In the genomic region with DNA sequence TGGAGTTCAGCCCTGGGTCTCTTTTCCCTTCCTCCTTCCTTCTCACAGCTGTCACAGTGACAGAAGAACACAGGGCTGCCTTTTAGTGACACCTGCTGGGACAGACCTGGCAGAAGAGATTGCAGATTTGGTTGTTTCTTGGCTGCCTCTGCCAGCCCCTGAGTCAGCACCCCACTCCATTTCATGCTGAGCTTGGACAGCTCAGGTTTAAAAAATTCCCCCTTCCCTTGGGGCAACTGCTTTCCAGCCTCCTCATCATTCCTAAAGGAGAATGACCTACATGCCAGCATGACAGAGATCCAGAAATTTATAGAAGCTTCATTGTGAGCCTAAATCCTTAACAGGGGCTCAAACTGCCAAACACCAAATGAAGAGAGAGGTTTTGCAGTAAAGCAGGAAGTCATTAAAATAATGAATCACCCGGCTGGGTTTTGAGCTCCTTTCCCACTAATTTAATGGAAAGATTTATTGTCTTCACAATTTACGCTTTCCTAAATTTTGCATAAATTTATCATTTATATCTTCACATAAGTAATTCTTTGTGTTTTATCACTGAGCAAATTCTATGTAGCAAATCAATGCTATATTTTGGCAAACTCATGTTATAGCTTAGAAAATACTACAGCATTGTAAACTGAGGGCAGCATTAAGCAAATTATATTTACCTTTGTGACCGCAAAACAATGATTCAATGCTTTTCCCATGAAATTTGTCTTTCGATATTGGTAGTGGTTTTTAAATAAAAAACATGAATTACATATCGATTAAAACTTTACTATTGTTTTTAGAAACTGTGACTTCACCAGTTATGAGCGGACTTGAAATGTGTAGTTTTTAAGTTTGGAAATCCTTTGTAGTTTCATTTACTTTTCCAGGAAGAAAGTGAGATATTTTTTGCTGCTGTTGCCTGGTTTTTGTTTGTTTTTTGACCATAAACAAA, we compare ENCODE assay signal across 8 cellular contexts.
DNase-seq lines count a peak whose midpoint lies in the region; ATAC-seq and TF ChIP-seq lines count a peak whose summit lies in the region.

No MANE protein-coding gene starts in this region.

- ATAC-seq in GM19463 (IDR thresholded peaks at IDR 0.05; ENCODE audit: unreplicated experiment) (no peak), GM21723 (IDR thresholded peaks at IDR 0.05; ENCODE audit: unreplicated experiment) (no peak), GM19455 (IDR thresholded peaks at IDR 0.05; ENCODE audit: unreplicated experiment) (no peak)

- TF ChIP-seq CTCF in adrenal gland (IDR thresholded peaks at IDR 0.05), result no peak
- no peak for TF ChIP-seq CTCF in suprapubic skin (IDR thresholded peaks at IDR 0.05)

- TF ChIP-seq POLR2A in adrenal gland (IDR thresholded peaks at IDR 0.05), result no peak
- TF ChIP-seq POLR2A in suprapubic skin (IDR thresholded peaks at IDR 0.05), result no peak

- DNase-seq in DMS 273 (lab: John Stamatoyannopoulos, UW; ENCODE audit: unreplicated experiment) (peak; percentile 80), NCI-H1105 (lab: John Stamatoyannopoulos, UW) (peak; percentile 32), adrenal gland (peak; percentile 19 to 67 (median 43)), iPS-NIHi7 (ENCODE audit: extremely low spot score) (peak; percentile 78), suprapubic skin (ENCODE audit: low spot score in 2 of 2) (no peak)

- H3K27ac ChIP-seq in adrenal gland, result no peak overlapping the region
- H3K27ac ChIP-seq in suprapubic skin, result no peak overlapping the region

- H3K9me3 ChIP-seq in adrenal gland (replicated peaks in 1 of 3) (no peaks in the 10 kb centered on the region), suprapubic skin (no peaks in the 10 kb centered on the region)

- no peak for TF ChIP-seq EP300 in suprapubic skin (IDR thresholded peaks at IDR 0.05)

- H3K4me3 ChIP-seq in adrenal gland (no peak overlapping the region), suprapubic skin (no peak overlapping the region)

- peaks cover 0 to 4% of the 10 kb centered on the region in 2 donors for H3K4me1 ChIP-seq in adrenal gland (replicated peaks in 1 of 2)
- no peaks in the 10 kb centered on the region for H3K4me1 ChIP-seq in suprapubic skin

- intact Hi-C loops in adrenal gland (cut with DNase I), result no loop called here

- no peaks in the 10 kb centered on the region for H3K36me3 ChIP-seq in adrenal gland (replicated peaks in 1 of 2)
- no peaks in the 10 kb centered on the region for H3K36me3 ChIP-seq in suprapubic skin

- 70 to 74% (median 72%) methylated on average over 6 of the region's 6 CpGs for WGBS in adrenal gland, 4 donors
- WGBS in suprapubic skin, result 57% methylated on average over 6 of the region's 6 CpGs

- H3K27me3 ChIP-seq in adrenal gland, result no peaks in the 10 kb centered on the region
- H3K27me3 ChIP-seq in suprapubic skin, result no peaks in the 10 kb centered on the region

Comparison
In these comparisons a context has a peak if more than half of its experiments do, and no peak if none do; other contexts are left out.
1. DNase-seq: peak in DMS 273 (single experiment), NCI-H1105 (single experiment), adrenal gland (7 of 7) and iPS-NIHi7 (single experiment); none in suprapubic skin (0 of 2).